Comparison of ENCODE assay signal across 1 cellular context in the genomic region with DNA sequence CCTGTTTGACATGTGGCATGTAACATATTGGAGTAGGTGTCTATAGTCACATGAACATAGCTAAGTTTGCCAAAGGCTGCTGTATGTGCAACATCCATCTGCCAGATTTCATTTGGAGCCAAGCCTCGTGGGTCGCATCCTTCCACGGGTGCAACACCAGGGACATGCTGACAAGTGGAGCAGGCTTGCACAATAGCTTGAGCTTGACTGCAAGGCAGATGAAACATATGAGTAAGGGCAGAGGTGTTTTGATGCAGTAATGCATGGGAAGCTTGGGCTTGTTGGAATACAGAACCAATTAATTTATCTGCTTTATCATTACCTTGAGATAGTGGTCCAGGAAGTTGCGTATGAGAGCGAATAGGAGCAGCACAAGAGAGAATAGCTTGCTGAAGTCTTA.
TF ChIP-seq lines count a peak whose summit lies in the region.

No MANE protein-coding gene starts in this region.

TF ChIP-seq in WTC11, 78 proteins besides CTCF, POLR2A, EP300 and RAD21 (continued from another document):
- TF ChIP-seq, protein P1, sequence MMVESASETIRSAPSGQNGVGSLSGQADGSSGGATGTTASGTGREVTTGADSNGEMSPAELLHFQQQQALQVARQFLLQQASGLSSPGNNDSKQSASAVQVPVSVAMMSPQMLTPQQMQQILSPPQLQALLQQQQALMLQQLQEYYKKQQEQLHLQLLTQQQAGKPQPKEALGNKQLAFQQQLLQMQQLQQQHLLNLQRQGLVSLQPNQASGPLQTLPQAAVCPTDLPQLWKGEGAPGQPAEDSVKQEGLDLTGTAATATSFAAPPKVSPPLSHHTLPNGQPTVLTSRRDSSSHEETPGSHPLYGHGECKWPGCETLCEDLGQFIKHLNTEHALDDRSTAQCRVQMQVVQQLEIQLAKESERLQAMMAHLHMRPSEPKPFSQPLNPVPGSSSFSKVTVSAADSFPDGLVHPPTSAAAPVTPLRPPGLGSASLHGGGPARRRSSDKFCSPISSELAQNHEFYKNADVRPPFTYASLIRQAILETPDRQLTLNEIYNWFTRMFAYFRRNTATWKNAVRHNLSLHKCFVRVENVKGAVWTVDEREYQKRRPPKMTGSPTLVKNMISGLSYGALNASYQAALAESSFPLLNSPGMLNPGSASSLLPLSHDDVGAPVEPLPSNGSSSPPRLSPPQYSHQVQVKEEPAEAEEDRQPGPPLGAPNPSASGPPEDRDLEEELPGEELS (CRISPR knock-in tag; IDR thresholded peaks at IDR 0.05) = no peak
- TF ChIP-seq ZNF423 (CRISPR knock-in tag; IDR thresholded peaks at IDR 0.05) = no peak
- TF ChIP-seq, protein P2, sequence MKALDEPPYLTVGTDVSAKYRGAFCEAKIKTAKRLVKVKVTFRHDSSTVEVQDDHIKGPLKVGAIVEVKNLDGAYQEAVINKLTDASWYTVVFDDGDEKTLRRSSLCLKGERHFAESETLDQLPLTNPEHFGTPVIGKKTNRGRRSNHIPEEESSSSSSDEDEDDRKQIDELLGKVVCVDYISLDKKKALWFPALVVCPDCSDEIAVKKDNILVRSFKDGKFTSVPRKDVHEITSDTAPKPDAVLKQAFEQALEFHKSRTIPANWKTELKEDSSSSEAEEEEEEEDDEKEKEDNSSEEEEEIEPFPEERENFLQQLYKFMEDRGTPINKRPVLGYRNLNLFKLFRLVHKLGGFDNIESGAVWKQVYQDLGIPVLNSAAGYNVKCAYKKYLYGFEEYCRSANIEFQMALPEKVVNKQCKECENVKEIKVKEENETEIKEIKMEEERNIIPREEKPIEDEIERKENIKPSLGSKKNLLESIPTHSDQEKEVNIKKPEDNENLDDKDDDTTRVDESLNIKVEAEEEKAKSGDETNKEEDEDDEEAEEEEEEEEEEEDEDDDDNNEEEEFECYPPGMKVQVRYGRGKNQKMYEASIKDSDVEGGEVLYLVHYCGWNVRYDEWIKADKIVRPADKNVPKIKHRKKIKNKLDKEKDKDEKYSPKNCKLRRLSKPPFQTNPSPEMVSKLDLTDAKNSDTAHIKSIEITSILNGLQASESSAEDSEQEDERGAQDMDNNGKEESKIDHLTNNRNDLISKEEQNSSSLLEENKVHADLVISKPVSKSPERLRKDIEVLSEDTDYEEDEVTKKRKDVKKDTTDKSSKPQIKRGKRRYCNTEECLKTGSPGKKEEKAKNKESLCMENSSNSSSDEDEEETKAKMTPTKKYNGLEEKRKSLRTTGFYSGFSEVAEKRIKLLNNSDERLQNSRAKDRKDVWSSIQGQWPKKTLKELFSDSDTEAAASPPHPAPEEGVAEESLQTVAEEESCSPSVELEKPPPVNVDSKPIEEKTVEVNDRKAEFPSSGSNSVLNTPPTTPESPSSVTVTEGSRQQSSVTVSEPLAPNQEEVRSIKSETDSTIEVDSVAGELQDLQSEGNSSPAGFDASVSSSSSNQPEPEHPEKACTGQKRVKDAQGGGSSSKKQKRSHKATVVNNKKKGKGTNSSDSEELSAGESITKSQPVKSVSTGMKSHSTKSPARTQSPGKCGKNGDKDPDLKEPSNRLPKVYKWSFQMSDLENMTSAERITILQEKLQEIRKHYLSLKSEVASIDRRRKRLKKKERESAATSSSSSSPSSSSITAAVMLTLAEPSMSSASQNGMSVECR (CRISPR knock-in tag; IDR thresholded peaks at IDR 0.05; ENCODE audit: borderline replicate concordance) = no peak
- TF ChIP-seq TEAD1 (CRISPR knock-in tag; IDR thresholded peaks at IDR 0.05) = no peak
- no peak for TF ChIP-seq EMX1 (CRISPR knock-in tag; IDR thresholded peaks at IDR 0.05)
- TF ChIP-seq, protein P3, sequence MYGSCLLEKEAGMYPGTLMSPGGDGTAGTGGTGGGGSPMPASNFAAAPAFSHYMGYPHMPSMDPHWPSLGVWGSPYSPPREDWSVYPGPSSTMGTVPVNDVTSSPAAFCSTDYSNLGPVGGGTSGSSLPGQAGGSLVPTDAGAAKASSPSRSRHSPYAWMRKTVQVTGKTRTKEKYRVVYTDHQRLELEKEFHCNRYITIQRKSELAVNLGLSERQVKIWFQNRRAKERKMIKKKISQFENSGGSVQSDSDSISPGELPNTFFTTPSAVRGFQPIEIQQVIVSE (CRISPR knock-in tag; IDR thresholded peaks at IDR 0.05; ENCODE audit: borderline replicate concordance) = no peak
- TF ChIP-seq TCF7 (CRISPR knock-in tag; IDR thresholded peaks at IDR 0.05; ENCODE audit: low read depth) = no peak
